ENCODE assay signal across 8 cellular contexts in genomic region chr18:158128-159036, GRCh38. TPM values are rescaled to one million over a fixed set of nuclear protein-coding genes. Genes with fewer than 3 reads are reported as not detected.
DNase-seq lines count a peak whose midpoint lies in the region; ATAC-seq and TF ChIP-seq lines count a peak whose summit lies in the region.

Gene USP14 (plus strand): TSS chr18:158557. CDS start chr18:158699, 142 bp downstream.

- H3K9me3 ChIP-seq in AG04450 (ENCODE audit: control insufficient read depth, insufficient read depth, low read length) (no peaks in the 10 kb centered on the region), iPS-18a (ENCODE audit: control insufficient read depth, low read depth, low read length) (no peaks in the 10 kb centered on the region), skeletal muscle satellite cell (replicated peaks; ENCODE audit: low read length) (no peaks in the 10 kb centered on the region)

- H3K27me3 ChIP-seq in AG04450 (ENCODE audit: control insufficient read depth, insufficient read depth, low read length) (no peaks in the 10 kb centered on the region), iPS-18a (ENCODE audit: control insufficient read depth, insufficient read depth, low read length) (peaks cover 13% of the 10 kb centered on the region), skeletal muscle satellite cell (ENCODE audit: control insufficient read depth, insufficient read depth, low read length) (no peaks in the 10 kb centered on the region)

- H3K4me1 ChIP-seq in iPS-18a (ENCODE audit: control insufficient read depth, low read depth, low read length) (peaks cover 4% of the 10 kb centered on the region), skeletal muscle satellite cell (ENCODE audit: control insufficient read depth, insufficient read depth, low read length) (peaks cover 15% of the 10 kb centered on the region)

- peak; percentile 95 for ATAC-seq in GM18907 (IDR thresholded peaks at IDR 0.05; ENCODE audit: unreplicated experiment)
- ATAC-seq in HG03139 (IDR thresholded peaks at IDR 0.05; ENCODE audit: unreplicated experiment): peak; percentile 90

- in situ Hi-C loops in T47D (cut with HindIII; ENCODE audit: low pct_unique_long_range_greater_than_20kb, low sequenced_read_pairs): no loop called here

- peak; percentile 91 for DNase-seq in AG04450 (ENCODE audit: low read depth, low spot score)
- DNase-seq in NCI-H2196 treated with DMSO at 0.1 percent for 48 hours (lab: John Stamatoyannopoulos, UW; ENCODE audit: unreplicated experiment): peak; percentile 99
- peak; percentile 89 to 97 for DNase-seq in T47D (ENCODE audit: low read depth in 1 of 2, low spot score in 1 of 2)

- POLR2A ChIA-PET in AG04450 (lab: Yijun Ruan, JAX): interaction anchor here (0.7 kb wide), 2 partner anchors 18 to 27 kb away, joined by 4 read pairs; no protein-coding TSS in a partner anchor

- H3K36me3 ChIP-seq in iPS-18a (ENCODE audit: control insufficient read depth, low read depth, low read length) (peaks cover 5% of the 10 kb centered on the region), skeletal muscle satellite cell (ENCODE audit: insufficient read depth, low read length) (peaks cover 5% of the 10 kb centered on the region)

- H3K9ac ChIP-seq in iPS-18a (ENCODE audit: low read length): peak within 1 kb of the TSS; percentile 64
- peak within 1 kb of the TSS; percentile 92 for H3K9ac ChIP-seq in skeletal muscle satellite cell (ENCODE audit: low read depth, low read length)

- TF ChIP-seq CTCF in AG04450 (IDR thresholded peaks at IDR 0.05; ENCODE audit: low read depth, low read length) (no peak), VCaP (conservative IDR thresholded peaks at IDR 0.05) (peak; percentile 25; the same call in 1 of the 2 replicates)

- H3K4me2 ChIP-seq in skeletal muscle satellite cell (ENCODE audit: low read length): peak within 1 kb of the TSS; percentile 90

- CTCF ChIA-PET in AG04450 (lab: Charles Lee): no interaction called here

- H3K4me3 ChIP-seq in AG04450 (ENCODE audit: low read depth, low read length): peak within 1 kb of the TSS; percentile 92
- H3K4me3 ChIP-seq in iPS-18a (ENCODE audit: low read length): peak within 1 kb of the TSS; percentile 78
- peak within 1 kb of the TSS; percentile 80 for H3K4me3 ChIP-seq in skeletal muscle satellite cell (ENCODE audit: low read length)

- H3K27ac ChIP-seq in AG04450 (ENCODE audit: low read depth, low read length) (peak within 1 kb of the TSS; percentile 55), VCaP (peak within 1 kb of the TSS; percentile 87), iPS-18a (ENCODE audit: low read length) (no peak within 1 kb of the TSS)

RNA-seq across cellular contexts. Expression of gene USP14, which starts in this region (rescaled TPM):
- polyA plus RNA-seq in AG04450 (2011; rRNA removed): 36.7 and 39.7 TPM in 2 replicates
- 12.2 and 25.9 TPM in 2 replicates for polyA minus RNA-seq in AG04450 (2011; rRNA and poly(A)+ RNA removed)
- total RNA-seq in skeletal muscle satellite cell (2012; rRNA removed): 27.7 and 30.4 TPM in 2 replicates
